In the genomic region with DNA sequence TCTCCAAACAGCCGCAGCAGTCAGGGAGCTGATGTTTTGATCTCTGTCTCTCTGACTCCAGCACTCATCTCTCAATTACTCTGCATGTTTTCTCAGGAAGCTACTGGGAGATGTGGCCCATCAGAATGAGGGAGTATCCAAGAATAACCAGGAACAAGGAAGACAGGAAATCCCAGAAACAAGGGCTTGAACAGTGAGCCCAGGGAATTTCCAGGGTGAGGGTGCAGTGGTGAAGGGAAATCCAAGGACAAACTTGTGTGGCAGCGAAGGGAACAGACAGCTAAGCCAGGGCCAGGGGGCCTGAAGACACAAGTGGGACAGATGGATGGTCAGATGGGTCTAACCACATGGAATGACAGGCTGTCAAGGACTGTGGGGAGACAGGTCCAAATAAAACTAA, we compare ENCODE assay signal across 24 cellular contexts.
A peak's percentile ranks its signal among the peaks of the same experiment; 100 is the strongest.
DNase-seq lines count a peak whose midpoint lies in the region; ATAC-seq, FAIRE-seq and TF ChIP-seq lines count a peak whose summit lies in the region.
"Had no signal": no experiment of that assay in that cellular context is flagged by ENCODE, and none has a peak within 500 bp of the region (broad histone marks: within the 10 kb centered on the region; RNA-seq: fewer than 3 reads in every experiment).

No MANE protein-coding gene starts in this region.

- H3K9me3 ChIP-seq in astrocyte (ENCODE audit: insufficient read depth, low read depth, low read length) (no peaks in the 10 kb centered on the region), gastroesophageal sphincter (no peaks in the 10 kb centered on the region), neuronal stem cell (replicated peaks in 1 of 2; ENCODE audit: control insufficient read depth in 2 of 2, insufficient read depth in 1 of 2, low read depth in 1 of 2, low read length in 2 of 2) (no peaks in the 10 kb centered on the region)
- H3K9me3 ChIP-seq: neutrophil, stomach, upper lobe of left lung had no signal

- no peaks in the 10 kb centered on the region for H3K79me2 ChIP-seq in GM23338 (replicated peaks; ENCODE audit: insufficient read depth)
- H3K79me2 ChIP-seq in astrocyte (ENCODE audit: insufficient read depth, low read length) = no peaks in the 10 kb centered on the region

- H2BK5ac ChIP-seq in neuronal stem cell (ENCODE audit: low read length) = no peak overlapping the region

- no peaks in the 10 kb centered on the region for H3K4me1 ChIP-seq in GM23338 (ENCODE audit: insufficient read depth)
- peaks cover 5% of the 10 kb centered on the region for H3K4me1 ChIP-seq in astrocyte (ENCODE audit: insufficient read depth, low read length)
- H3K4me1 ChIP-seq in gastroesophageal sphincter = peaks cover 0 to 13% (median 0%) of the 10 kb centered on the region in 3 donors
- H3K4me1 ChIP-seq in neuronal stem cell (ENCODE audit: control insufficient read depth in 2 of 2, insufficient read depth in 1 of 2, low read depth in 1 of 2, low read length in 2 of 2) = peaks cover 0 to 2% of the 10 kb centered on the region in 2 donors

- peaks cover 2% of the 10 kb centered on the region; the same call in 2 of the 3 replicates for H3K36me3 Mint-ChIP-seq in GM23338 (ENCODE audit: low read depth)
- no peaks in the 10 kb centered on the region for H3K36me3 Mint-ChIP-seq in astrocyte (ENCODE audit: low read depth, unreplicated experiment)
- H3K36me3 Mint-ChIP-seq: CD8-positive, alpha-beta memory T cell had no signal

- no peak overlapping the region for H4K8ac ChIP-seq in neuronal stem cell (ENCODE audit: low read depth, low read length)

- no peak for ATAC-seq in GM23338
- no peak for ATAC-seq in gastroesophageal sphincter
- ATAC-seq in GM18868 (IDR thresholded peaks at IDR 0.05; ENCODE audit: unreplicated experiment) = no peak
- no peak for ATAC-seq in GM21723 (IDR thresholded peaks at IDR 0.05; ENCODE audit: unreplicated experiment)
- ATAC-seq in HG02870 (IDR thresholded peaks at IDR 0.05; ENCODE audit: unreplicated experiment) = no peak

- H3K79me1 ChIP-seq in neuronal stem cell (ENCODE audit: low read depth, low read length) = no peaks in the 10 kb centered on the region

- H3K4me2 ChIP-seq in GM23338 = no peak overlapping the region
- no peak overlapping the region for H3K4me2 ChIP-seq in astrocyte (ENCODE audit: low read length)
- no peak overlapping the region for H3K4me2 ChIP-seq in neuronal stem cell (ENCODE audit: insufficient read depth, low read length, poor library complexity, severe bottlenecking)
- H3K4me2 ChIP-seq: smooth muscle cell had no signal

- TF ChIP-seq POLR2A in gastroesophageal sphincter (IDR thresholded peaks at IDR 0.05) = no peak

- H3F3A ChIP-seq in GM23338 (replicated peaks; ENCODE audit: low read depth) = no peaks in the 10 kb centered on the region

- no peaks in the 10 kb centered on the region for H3K9me2 ChIP-seq in GM23338 (ENCODE audit: insufficient read depth)

- H2AFZ ChIP-seq in GM23338 (peak overlapping the region; percentile 93), astrocyte (ENCODE audit: low read depth, low read length) (peak overlapping the region; percentile 3), neuronal stem cell (ENCODE audit: low read length) (no peak overlapping the region)

- H3K36me3 ChIP-seq in GM23338 (ENCODE audit: insufficient read depth) = no peaks in the 10 kb centered on the region
- no peaks in the 10 kb centered on the region for H3K36me3 ChIP-seq in astrocyte (ENCODE audit: insufficient read depth, low read length)
- H3K36me3 ChIP-seq in gastroesophageal sphincter = no peaks in the 10 kb centered on the region
- H3K36me3 ChIP-seq in neuronal stem cell (replicated peaks in 1 of 2; ENCODE audit: control insufficient read depth in 2 of 2, insufficient read depth in 2 of 2, low read length in 2 of 2) = no peaks in the 10 kb centered on the region
- H3K36me3 ChIP-seq: cardiac muscle cell, neutrophil, stomach, upper lobe of left lung had no signal

- H3K4me3 Mint-ChIP-seq in GM23338 (no peak overlapping the region), astrocyte (ENCODE audit: unreplicated experiment) (no peak overlapping the region)
- H3K4me3 Mint-ChIP-seq: CD8-positive, alpha-beta memory T cell had no signal

- no peak overlapping the region for H3K4me3 ChIP-seq in GM23338
- no peak overlapping the region for H3K4me3 ChIP-seq in astrocyte (ENCODE audit: insufficient read depth, low read depth, low read length)
- H3K4me3 ChIP-seq in gastroesophageal sphincter = no peak overlapping the region
- no peak overlapping the region for H3K4me3 ChIP-seq in neuronal stem cell (ENCODE audit: low read length in 2 of 2)
- H3K4me3 ChIP-seq: cardiac muscle cell, smooth muscle cell, stomach, upper lobe of left lung had no signal

- WGBS in gastroesophageal sphincter (ENCODE audit: low coverage in 1 of 2), 2 donors = 88% methylated on average over 1 of the region's 2 CpGs; no CpG with 5 or more reads in 1 of the 2 donors
- no CpG with 5 or more reads among the region's 2 CpGs for WGBS in neuronal stem cell (ENCODE audit: extremely low coverage in 2 of 2, insufficient read length in 2 of 2, insufficient replicate concordance in 1 of 2), 2 donors

- no peak overlapping the region for H2BK120ac ChIP-seq in neuronal stem cell (ENCODE audit: low read depth, low read length)

- H3K27me3 Mint-ChIP-seq in GM23338 (ENCODE audit: insufficient read depth, low read depth, poor library complexity) (peaks cover 7% of the 10 kb centered on the region), astrocyte (ENCODE audit: low read depth, unreplicated experiment) (no peaks in the 10 kb centered on the region)

- H3K4ac ChIP-seq in neuronal stem cell (ENCODE audit: low read length) = no peak overlapping the region

- no peak overlapping the region for H2BK12ac ChIP-seq in neuronal stem cell (ENCODE audit: low read length)

- no peaks in the 10 kb centered on the region; the same call in 1 of the 3 replicates for H3K9me3 Mint-ChIP-seq in GM23338
- no peaks in the 10 kb centered on the region for H3K9me3 Mint-ChIP-seq in astrocyte (ENCODE audit: unreplicated experiment)

- no peaks in the 10 kb centered on the region for H3K27me3 ChIP-seq in GM23338 (ENCODE audit: insufficient read depth)
- H3K27me3 ChIP-seq in astrocyte (ENCODE audit: insufficient read depth, low read length) = no peaks in the 10 kb centered on the region
- H3K27me3 ChIP-seq in gastroesophageal sphincter = no peaks in the 10 kb centered on the region
- peaks cover 0 to 6% (median 0%) of the 10 kb centered on the region in 3 experiments for H3K27me3 ChIP-seq in neuronal stem cell (ENCODE audit: control insufficient read depth in 3 of 3, insufficient read depth in 3 of 3, low read depth in 1 of 3, low read length in 3 of 3)
- H3K27me3 ChIP-seq: cardiac muscle cell, stomach, upper lobe of left lung had no signal

- no peak overlapping the region for H3K14ac ChIP-seq in neuronal stem cell (ENCODE audit: low read length)

- no peak overlapping the region for H3K23ac ChIP-seq in neuronal stem cell (ENCODE audit: low read depth, low read length, poor library complexity)

- TF ChIP-seq EP300 in gastroesophageal sphincter (IDR thresholded peaks at IDR 0.05) = no peak

- H4K20me1 ChIP-seq in GM23338 (replicated peaks; ENCODE audit: insufficient read depth) = no peaks in the 10 kb centered on the region
- H4K20me1 ChIP-seq in astrocyte (ENCODE audit: insufficient read depth, low read length) = no peaks in the 10 kb centered on the region

- peak overlapping the region; percentile 36 for H3K18ac ChIP-seq in neuronal stem cell (ENCODE audit: low read length)

- H3K27ac Mint-ChIP-seq in GM23338 (no peak overlapping the region), astrocyte (ENCODE audit: unreplicated experiment) (peak overlapping the region; percentile 87)

- H3K9ac ChIP-seq in astrocyte (ENCODE audit: low read length) (no peak overlapping the region), neuronal stem cell (ENCODE audit: low read depth, low read length, poor library complexity) (no peak overlapping the region)

- H3K4me1 Mint-ChIP-seq in GM23338 (peaks cover 7% of the 10 kb centered on the region; the same call in 2 of the 3 replicates), astrocyte (ENCODE audit: low read depth, unreplicated experiment) (peaks cover 29% of the 10 kb centered on the region)

- no peak overlapping the region for H4K91ac ChIP-seq in neuronal stem cell (ENCODE audit: low read depth, low read length, poor library complexity)

- DNase-seq in GM23338 (ENCODE audit: low spot score) = no peak
- DNase-seq in astrocyte (ENCODE audit: low read depth) = no peak
- DNase-seq in neuronal stem cell (ENCODE audit: low spot score) = no peak
- no peak for DNase-seq in NCI-H82 treated with DMSO at 0.1 percent for 48 hours (lab: John Stamatoyannopoulos, UW; ENCODE audit: unreplicated experiment)
- DNase-seq: activated CD4-positive, alpha-beta T cell treated with anti-CD3 and anti-CD28 coated beads, Interleukin-2, amount 50 U/mL, for 1 hour; activated CD8-positive, alpha-beta memory T cell treated with anti-CD3 and anti-CD28 coated beads, Interleukin-2, amount 50 U/mL, for 48 hours; activated effector memory CD4-positive, alpha-beta T cell treated with Interleukin-2 at 50 U/mL for 16 hours; CD8-positive, alpha-beta memory T cell; EL; erythroblast; NCI-H187 treated with DMSO at 0.1 percent for 48 hours; NK-92 treated with Interleukin-12 subunit alpha and Interleukin-12 subunit beta, amount 100 ng/mL, for 24 hours; stimulated activated CD4-positive, alpha-beta T cell treated with anti-CD3 and anti-CD28 coated beads, Interleukin-4, amount 100 ng/mL, for 4 hours; stomach; upper lobe of left lung had no signal

- TF ChIP-seq CTCF in GM23338 (conservative IDR thresholded peaks at IDR 0.05; ENCODE audit: low read depth in 2 of 2) (no peak), astrocyte (IDR thresholded peaks at IDR 0.05; ENCODE audit: insufficient read depth, low read depth, low read length) (no peak), gastroesophageal sphincter (IDR thresholded peaks at IDR 0.05) (no peak)

- H3K27ac ChIP-seq in GM23338 (ENCODE audit: low read depth) (no peak overlapping the region), astrocyte (ENCODE audit: low read depth, low read length) (no peak overlapping the region), gastroesophageal sphincter (peak overlapping the region in 3 of 4 donors; percentile 38 to 74 (median 48)), neuronal stem cell (replicated peaks; ENCODE audit: low read length) (no peak overlapping the region)
- H3K27ac ChIP-seq: cardiac muscle cell, neutrophil, stomach, VCaP had no signal

- H2BK15ac ChIP-seq in neuronal stem cell (ENCODE audit: low read length) = no peak overlapping the region

- FAIRE-seq in astrocyte (lab: Jason Lieb, UNC) = no peak
- FAIRE-seq: GM18507 had no signal

- no peak overlapping the region for H2AK5ac ChIP-seq in neuronal stem cell (ENCODE audit: low read depth, low read length)

TF ChIP-seq in GM23338, 12 proteins besides CTCF, POLR2A, EP300 and RAD21:
- no peak for TF ChIP-seq EZH2 (IDR thresholded peaks at IDR 0.05; ENCODE audit: low read depth, unreplicated experiment)
TF ChIP-seq in GM23338: peak in this region for 0.

Comparison
In these comparisons a context has a peak if more than half of its experiments do, and no peak if none do; other contexts are left out.
1. H3K27ac ChIP-seq: peak in gastroesophageal sphincter (3 of 4); none in GM23338 (single experiment), astrocyte (single experiment) and neuronal stem cell (single experiment).